1 cellular context compared by ENCODE assay signal in genomic region chr7:28528899-28529298, GRCh38.
TF ChIP-seq lines count a peak whose summit lies in the region.

No MANE protein-coding gene starts in this region.

TF ChIP-seq in SK-N-SH treated with all-trans-retinoic acid at 6 μM for 48 hours, 23 proteins besides CTCF, POLR2A, EP300 and RAD21 (continued from another document):
- no peak for TF ChIP-seq CSDC2 (CRISPR knock-in tag; IDR thresholded peaks at IDR 0.05)
- no peak for TF ChIP-seq PATZ1 (CRISPR knock-in tag; IDR thresholded peaks at IDR 0.05; ENCODE audit: borderline replicate concordance)
